9 cellular contexts compared by ENCODE assay signal in genomic region chr11:20337526-20338154, GRCh38.
A peak's percentile ranks its signal among the peaks of the same experiment; 100 is the strongest.
DNase-seq lines count a peak whose midpoint lies in the region; ATAC-seq and TF ChIP-seq lines count a peak whose summit lies in the region.
"Had no signal": no experiment of that assay in that cellular context is flagged by ENCODE, and none has a peak within 500 bp of the region (broad histone marks: within the 10 kb centered on the region; RNA-seq: fewer than 3 reads in every experiment).

No MANE protein-coding gene starts in this region.

- no peak overlapping the region for H3K4me3 ChIP-seq in astrocyte of the cerebellum (ENCODE audit: low read depth, low read length)

- in situ Hi-C loops in astrocyte of the cerebellum (cut with HindIII; ENCODE audit: low sequenced_read_pairs) = no loop called here

- no peaks in the 10 kb centered on the region for H3K36me3 Mint-ChIP-seq in activated naive CD4-positive, alpha-beta T cell treated with anti-CD3 and anti-CD28 coated beads, Interleukin-2, amount 10 ng/mL, durations not matched to agents 7 days and 5 days

- CTCF ChIA-PET in activated naive CD4-positive, alpha-beta T cell treated with anti-CD3 and anti-CD28 coated beads, Interleukin-2, amount 10 ng/mL, durations not matched to agents 7 days and 5 days (lab: Charles Lee) = no interaction called here

- no peak for ATAC-seq in GM21723 (IDR thresholded peaks at IDR 0.05; ENCODE audit: unreplicated experiment)

- H3K4me3 Mint-ChIP-seq in activated naive CD4-positive, alpha-beta T cell treated with anti-CD3 and anti-CD28 coated beads, Interleukin-2, amount 10 ng/mL, durations not matched to agents 7 days and 5 days = no peak overlapping the region
- H3K4me3 Mint-ChIP-seq: activated naive CD8-positive, alpha-beta T cell treated with anti-CD3 and anti-CD28 coated beads, Interleukin-2, amount 10 ng/mL, durations not matched to agents 7 days and 5 days had no signal

- H3K9me3 Mint-ChIP-seq in activated naive CD4-positive, alpha-beta T cell treated with anti-CD3 and anti-CD28 coated beads, Interleukin-2, amount 10 ng/mL, durations not matched to agents 7 days and 5 days = no peaks in the 10 kb centered on the region

- H3K27ac Mint-ChIP-seq in activated naive CD4-positive, alpha-beta T cell treated with anti-CD3 and anti-CD28 coated beads, Interleukin-2, amount 10 ng/mL, durations not matched to agents 7 days and 5 days = no peak overlapping the region
- H3K27ac Mint-ChIP-seq: activated naive CD8-positive, alpha-beta T cell treated with anti-CD3 and anti-CD28 coated beads, Interleukin-2, amount 10 ng/mL, durations not matched to agents 7 days and 5 days had no signal

- peaks cover 31% of the 10 kb centered on the region for H3K27me3 Mint-ChIP-seq in activated naive CD4-positive, alpha-beta T cell treated with anti-CD3 and anti-CD28 coated beads, Interleukin-2, amount 10 ng/mL, durations not matched to agents 7 days and 5 days

- DNase-seq in activated naive CD4-positive, alpha-beta T cell treated with anti-CD3 and anti-CD28 coated beads, Interleukin-2, amount 10 ng/mL, durations not matched to agents 7 days and 5 days = peak; percentile 22
- DNase-seq in activated naive CD4-positive, alpha-beta T cell (lab: John Stamatoyannopoulos, UW) = no peak
- peak; percentile 59 for DNase-seq in NCI-H1105 treated with DMSO at 0.1 percent for 48 hours (lab: John Stamatoyannopoulos, UW)
- peak; percentile 20 for DNase-seq in astrocyte of the cerebellum (ENCODE audit: low read depth)
- peak; percentile 56 for DNase-seq in midbrain (lab: John Stamatoyannopoulos, UW)
- no peak for DNase-seq in stimulated activated CD4-positive, alpha-beta T cell treated with anti-CD3 and anti-CD28 coated beads, Interleukin-4, amount 100 ng/mL, for 1 hour
- no peak for DNase-seq in NCI-H226
- DNase-seq: activated naive CD8-positive, alpha-beta T cell treated with anti-CD3 and anti-CD28 coated beads, Interleukin-2, amount 10 ng/mL, durations not matched to agents 7 days and 5 days had no signal

- peak; percentile 56 for TF ChIP-seq CTCF in astrocyte of the cerebellum (IDR thresholded peaks at IDR 0.05; ENCODE audit: low read depth, low read length, missing control alignments)

- peaks cover 3% of the 10 kb centered on the region for H3K4me1 Mint-ChIP-seq in activated naive CD4-positive, alpha-beta T cell treated with anti-CD3 and anti-CD28 coated beads, Interleukin-2, amount 10 ng/mL, durations not matched to agents 7 days and 5 days

Comparison
In these comparisons a context has a peak if more than half of its experiments do, and no peak if none do; other contexts are left out.
1. DNase-seq: peak in activated naive CD4-positive, alpha-beta T cell treated with anti-CD3 and anti-CD28 coated beads, Interleukin-2, amount 10 ng/mL, durations not matched to agents 7 days and 5 days (single experiment), NCI-H1105 treated with DMSO at 0.1 percent for 48 hours (single experiment), astrocyte of the cerebellum (single experiment) and midbrain (single experiment); none in activated naive CD4-positive, alpha-beta T cell (0 of 4), stimulated activated CD4-positive, alpha-beta T cell treated with anti-CD3 and anti-CD28 coated beads, Interleukin-4, amount 100 ng/mL, for 1 hour (single experiment) and NCI-H226 (single experiment).